In genomic region chr9:34615132-34615531, GRCh38 we compare ENCODE assay signal across 27 cellular contexts.
"Had no signal": no experiment of that assay in that cellular context is flagged by ENCODE, and none has a peak within 500 bp of the region (broad histone marks: within the 10 kb centered on the region; RNA-seq: fewer than 3 reads in every experiment).

No MANE protein-coding gene starts in this region.

- ATAC-seq: Panc1, Right ventricle myocardium inferior had no signal

- DNase-seq: Kasumi-1, KG1, MG63, NCI-H1048, NCI-H1105 treated with DMSO at 0.1 percent for 48 hours, NCI-H1417, NCI-H1436, NCI-H146, NCI-H1694, NCI-H187, NCI-H1930, NCI-H2029 treated with DMSO at 0.1 percent for 48 hours, NCI-H2081 treated with DMSO at 0.1 percent for 48 hours, NCI-H2171, NCI-H2227 treated with DMSO at 0.1 percent for 48 hours, NCI-H446, NCI-H526, NCI-H69, NCI-H748 treated with DMSO at 0.1 percent for 48 hours, PC-9, SHP77, SIG-M5, SJCRH30, SW 1271, T-helper 1 cell had no signal
